In the genomic region with DNA sequence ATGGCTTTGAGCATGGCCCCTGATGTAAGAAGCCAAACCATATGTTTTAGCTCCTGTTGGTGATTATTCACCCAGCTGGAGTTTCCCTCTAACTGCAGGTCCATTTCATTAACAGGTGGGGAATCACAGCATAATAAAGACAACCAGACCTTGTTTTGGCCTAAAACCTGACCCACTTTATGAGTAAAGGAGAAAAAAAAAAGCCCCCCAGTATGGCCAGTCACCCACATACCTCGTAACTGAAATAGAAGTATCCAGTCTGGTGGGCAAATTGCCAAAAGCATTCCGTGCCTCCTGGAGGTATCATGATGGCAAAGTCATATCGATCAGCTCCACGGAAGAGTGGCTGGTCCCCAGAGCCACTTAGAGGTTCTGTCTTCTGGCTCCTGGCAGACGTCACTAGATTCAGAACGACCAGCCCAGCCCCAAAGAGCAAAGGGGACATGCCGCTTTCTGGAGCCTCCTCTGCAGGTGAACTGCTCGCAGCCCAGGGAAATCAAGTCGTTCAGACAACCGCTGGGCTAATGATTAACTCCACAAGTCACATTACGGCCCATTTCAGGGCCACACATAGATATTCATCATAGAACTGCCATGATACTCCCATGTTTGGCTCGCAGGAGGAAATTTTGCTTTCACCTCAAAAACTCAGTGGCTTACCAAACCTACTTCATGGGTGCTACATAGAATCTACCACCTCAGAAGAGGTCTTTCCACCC, we compare ENCODE assay signal across 1 cellular context.
A peak's percentile ranks its signal among the peaks of the same experiment; 100 is the strongest.
TF ChIP-seq lines count a peak whose summit lies in the region.

A gene (minus strand): TSS at position 478 of the 719 bp plus-strand sequence. CDS start 33 bp downstream, at position 445.

TF ChIP-seq in HepG2, 621 proteins besides CTCF, POLR2A, EP300 and RAD21 (continued from another document and continues in another):
- TF ChIP-seq, protein P1, sequence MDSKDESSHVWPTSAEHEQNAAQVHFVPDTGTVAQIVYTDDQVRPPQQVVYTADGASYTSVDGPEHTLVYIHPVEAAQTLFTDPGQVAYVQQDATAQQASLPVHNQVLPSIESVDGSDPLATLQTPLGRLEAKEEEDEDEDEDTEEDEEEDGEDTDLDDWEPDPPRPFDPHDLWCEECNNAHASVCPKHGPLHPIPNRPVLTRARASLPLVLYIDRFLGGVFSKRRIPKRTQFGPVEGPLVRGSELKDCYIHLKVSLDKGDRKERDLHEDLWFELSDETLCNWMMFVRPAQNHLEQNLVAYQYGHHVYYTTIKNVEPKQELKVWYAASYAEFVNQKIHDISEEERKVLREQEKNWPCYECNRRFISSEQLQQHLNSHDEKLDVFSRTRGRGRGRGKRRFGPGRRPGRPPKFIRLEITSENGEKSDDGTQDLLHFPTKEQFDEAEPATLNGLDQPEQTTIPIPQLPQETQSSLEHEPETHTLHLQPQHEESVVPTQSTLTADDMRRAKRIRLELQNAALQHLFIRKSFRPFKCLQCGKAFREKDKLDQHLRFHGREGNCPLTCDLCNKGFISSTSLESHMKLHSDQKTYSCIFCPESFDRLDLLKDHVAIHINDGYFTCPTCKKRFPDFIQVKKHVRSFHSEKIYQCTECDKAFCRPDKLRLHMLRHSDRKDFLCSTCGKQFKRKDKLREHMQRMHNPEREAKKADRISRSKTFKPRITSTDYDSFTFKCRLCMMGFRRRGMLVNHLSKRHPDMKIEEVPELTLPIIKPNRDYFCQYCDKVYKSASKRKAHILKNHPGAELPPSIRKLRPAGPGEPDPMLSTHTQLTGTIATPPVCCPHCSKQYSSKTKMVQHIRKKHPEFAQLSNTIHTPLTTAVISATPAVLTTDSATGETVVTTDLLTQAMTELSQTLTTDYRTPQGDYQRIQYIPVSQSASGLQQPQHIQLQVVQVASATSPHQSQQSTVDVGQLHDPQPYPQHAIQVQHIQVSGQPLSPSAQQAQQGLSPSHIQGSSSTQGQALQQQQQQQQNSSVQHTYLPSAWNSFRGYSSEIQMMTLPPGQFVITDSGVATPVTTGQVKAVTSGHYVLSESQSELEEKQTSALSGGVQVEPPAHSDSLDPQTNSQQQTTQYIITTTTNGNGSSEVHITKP (CRISPR knock-in tag; IDR thresholded peaks at IDR 0.05; ENCODE audit: low read depth), result no peak
- no peak for TF ChIP-seq HNRNPK (IDR thresholded peaks at IDR 0.05; ENCODE audit: low read depth, low read length, poor library complexity, severe bottlenecking)
- no peak for TF ChIP-seq ZNF530 (CRISPR knock-in tag; IDR thresholded peaks at IDR 0.05; ENCODE audit: low read depth)
- no peak for TF ChIP-seq AGO1 (IDR thresholded peaks at IDR 0.05; ENCODE audit: low read depth, low read length, poor library complexity, severe bottlenecking)
- TF ChIP-seq CCAR2 (optimal IDR thresholded peaks at IDR 0.05; ENCODE audit: low read depth, low read length), result no peak
- TF ChIP-seq, protein P2, sequence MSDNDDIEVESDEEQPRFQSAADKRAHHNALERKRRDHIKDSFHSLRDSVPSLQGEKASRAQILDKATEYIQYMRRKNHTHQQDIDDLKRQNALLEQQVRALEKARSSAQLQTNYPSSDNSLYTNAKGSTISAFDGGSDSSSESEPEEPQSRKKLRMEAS (IDR thresholded peaks at IDR 0.05), result no peak
- no peak for TF ChIP-seq RBM39 (IDR thresholded peaks at IDR 0.05; ENCODE audit: low read depth, low read length, poor library complexity, severe bottlenecking)
- TF ChIP-seq RBAK (CRISPR knock-in tag; IDR thresholded peaks at IDR 0.05), result no peak
- TF ChIP-seq, protein P3, sequence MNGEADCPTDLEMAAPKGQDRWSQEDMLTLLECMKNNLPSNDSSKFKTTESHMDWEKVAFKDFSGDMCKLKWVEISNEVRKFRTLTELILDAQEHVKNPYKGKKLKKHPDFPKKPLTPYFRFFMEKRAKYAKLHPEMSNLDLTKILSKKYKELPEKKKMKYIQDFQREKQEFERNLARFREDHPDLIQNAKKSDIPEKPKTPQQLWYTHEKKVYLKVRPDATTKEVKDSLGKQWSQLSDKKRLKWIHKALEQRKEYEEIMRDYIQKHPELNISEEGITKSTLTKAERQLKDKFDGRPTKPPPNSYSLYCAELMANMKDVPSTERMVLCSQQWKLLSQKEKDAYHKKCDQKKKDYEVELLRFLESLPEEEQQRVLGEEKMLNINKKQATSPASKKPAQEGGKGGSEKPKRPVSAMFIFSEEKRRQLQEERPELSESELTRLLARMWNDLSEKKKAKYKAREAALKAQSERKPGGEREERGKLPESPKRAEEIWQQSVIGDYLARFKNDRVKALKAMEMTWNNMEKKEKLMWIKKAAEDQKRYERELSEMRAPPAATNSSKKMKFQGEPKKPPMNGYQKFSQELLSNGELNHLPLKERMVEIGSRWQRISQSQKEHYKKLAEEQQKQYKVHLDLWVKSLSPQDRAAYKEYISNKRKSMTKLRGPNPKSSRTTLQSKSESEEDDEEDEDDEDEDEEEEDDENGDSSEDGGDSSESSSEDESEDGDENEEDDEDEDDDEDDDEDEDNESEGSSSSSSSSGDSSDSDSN (CRISPR knock-in tag; IDR thresholded peaks at IDR 0.05), result peak; percentile 33; the same call in 1 of the 2 replicates
- no peak for TF ChIP-seq KMT2A (CRISPR knock-in tag; IDR thresholded peaks at IDR 0.05)
- TF ChIP-seq TBX2 (CRISPR knock-in tag; IDR thresholded peaks at IDR 0.05; ENCODE audit: borderline replicate concordance), result no peak; the same call in 1 of the 2 replicates
- peak; percentile 53; the same call in 1 of the 2 replicates for TF ChIP-seq MED1 (CRISPR knock-in tag; IDR thresholded peaks at IDR 0.05)
- TF ChIP-seq, protein P4, sequence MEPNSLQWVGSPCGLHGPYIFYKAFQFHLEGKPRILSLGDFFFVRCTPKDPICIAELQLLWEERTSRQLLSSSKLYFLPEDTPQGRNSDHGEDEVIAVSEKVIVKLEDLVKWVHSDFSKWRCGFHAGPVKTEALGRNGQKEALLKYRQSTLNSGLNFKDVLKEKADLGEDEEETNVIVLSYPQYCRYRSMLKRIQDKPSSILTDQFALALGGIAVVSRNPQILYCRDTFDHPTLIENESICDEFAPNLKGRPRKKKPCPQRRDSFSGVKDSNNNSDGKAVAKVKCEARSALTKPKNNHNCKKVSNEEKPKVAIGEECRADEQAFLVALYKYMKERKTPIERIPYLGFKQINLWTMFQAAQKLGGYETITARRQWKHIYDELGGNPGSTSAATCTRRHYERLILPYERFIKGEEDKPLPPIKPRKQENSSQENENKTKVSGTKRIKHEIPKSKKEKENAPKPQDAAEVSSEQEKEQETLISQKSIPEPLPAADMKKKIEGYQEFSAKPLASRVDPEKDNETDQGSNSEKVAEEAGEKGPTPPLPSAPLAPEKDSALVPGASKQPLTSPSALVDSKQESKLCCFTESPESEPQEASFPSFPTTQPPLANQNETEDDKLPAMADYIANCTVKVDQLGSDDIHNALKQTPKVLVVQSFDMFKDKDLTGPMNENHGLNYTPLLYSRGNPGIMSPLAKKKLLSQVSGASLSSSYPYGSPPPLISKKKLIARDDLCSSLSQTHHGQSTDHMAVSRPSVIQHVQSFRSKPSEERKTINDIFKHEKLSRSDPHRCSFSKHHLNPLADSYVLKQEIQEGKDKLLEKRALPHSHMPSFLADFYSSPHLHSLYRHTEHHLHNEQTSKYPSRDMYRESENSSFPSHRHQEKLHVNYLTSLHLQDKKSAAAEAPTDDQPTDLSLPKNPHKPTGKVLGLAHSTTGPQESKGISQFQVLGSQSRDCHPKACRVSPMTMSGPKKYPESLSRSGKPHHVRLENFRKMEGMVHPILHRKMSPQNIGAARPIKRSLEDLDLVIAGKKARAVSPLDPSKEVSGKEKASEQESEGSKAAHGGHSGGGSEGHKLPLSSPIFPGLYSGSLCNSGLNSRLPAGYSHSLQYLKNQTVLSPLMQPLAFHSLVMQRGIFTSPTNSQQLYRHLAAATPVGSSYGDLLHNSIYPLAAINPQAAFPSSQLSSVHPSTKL (CRISPR knock-in tag; IDR thresholded peaks at IDR 0.05), result peak; percentile 52; the same call in 1 of the 2 replicates
- peak; percentile 56 for TF ChIP-seq HOXA3 (CRISPR knock-in tag; IDR thresholded peaks at IDR 0.05)
- no peak for TF ChIP-seq PAF1 (CRISPR knock-in tag; IDR thresholded peaks at IDR 0.05)
- TF ChIP-seq, protein P5, sequence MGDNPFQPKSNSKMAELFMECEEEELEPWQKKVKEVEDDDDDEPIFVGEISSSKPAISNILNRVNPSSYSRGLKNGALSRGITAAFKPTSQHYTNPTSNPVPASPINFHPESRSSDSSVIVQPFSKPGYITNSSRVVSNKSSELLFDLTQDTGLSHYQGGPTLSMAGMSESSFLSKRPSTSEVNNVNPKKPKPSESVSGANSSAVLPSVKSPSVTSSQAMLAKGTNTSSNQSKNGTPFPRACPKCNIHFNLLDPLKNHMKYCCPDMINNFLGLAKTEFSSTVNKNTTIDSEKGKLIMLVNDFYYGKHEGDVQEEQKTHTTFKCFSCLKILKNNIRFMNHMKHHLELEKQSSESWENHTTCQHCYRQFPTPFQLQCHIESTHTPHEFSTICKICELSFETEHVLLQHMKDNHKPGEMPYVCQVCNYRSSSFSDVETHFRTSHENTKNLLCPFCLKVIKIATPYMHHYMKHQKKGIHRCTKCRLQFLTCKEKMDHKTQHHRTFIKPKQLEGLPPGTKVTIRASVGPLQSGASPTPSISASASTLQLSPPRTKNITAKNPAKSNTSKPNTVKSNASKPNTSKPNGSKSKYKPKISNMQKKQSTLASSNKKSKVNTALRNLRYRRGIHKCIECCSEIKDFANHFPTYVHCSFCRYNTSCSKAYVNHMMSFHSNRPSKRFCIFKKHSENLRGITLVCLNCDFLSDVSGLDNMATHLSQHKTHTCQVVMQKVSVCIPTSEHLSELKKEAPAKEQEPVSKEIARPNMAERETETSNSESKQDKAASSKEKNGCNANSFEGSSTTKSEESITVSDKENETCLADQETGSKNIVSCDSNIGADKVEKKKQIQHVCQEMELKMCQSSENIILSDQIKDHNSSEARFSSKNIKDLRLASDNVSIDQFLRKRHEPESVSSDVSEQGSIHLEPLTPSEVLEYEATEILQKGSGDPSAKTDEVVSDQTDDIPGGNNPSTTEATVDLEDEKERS (CRISPR knock-in tag; IDR thresholded peaks at IDR 0.05), result no peak
- TF ChIP-seq, protein P6, sequence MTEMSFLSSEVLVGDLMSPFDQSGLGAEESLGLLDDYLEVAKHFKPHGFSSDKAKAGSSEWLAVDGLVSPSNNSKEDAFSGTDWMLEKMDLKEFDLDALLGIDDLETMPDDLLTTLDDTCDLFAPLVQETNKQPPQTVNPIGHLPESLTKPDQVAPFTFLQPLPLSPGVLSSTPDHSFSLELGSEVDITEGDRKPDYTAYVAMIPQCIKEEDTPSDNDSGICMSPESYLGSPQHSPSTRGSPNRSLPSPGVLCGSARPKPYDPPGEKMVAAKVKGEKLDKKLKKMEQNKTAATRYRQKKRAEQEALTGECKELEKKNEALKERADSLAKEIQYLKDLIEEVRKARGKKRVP (CRISPR knock-in tag; IDR thresholded peaks at IDR 0.05), result no peak; a peak in 1 of 4 replicates
- TF ChIP-seq ATAD3A (CRISPR knock-in tag; IDR thresholded peaks at IDR 0.05), result no peak
- TF ChIP-seq ZNF44 (CRISPR knock-in tag; IDR thresholded peaks at IDR 0.05), result no peak
- TF ChIP-seq ZNF205 (CRISPR knock-in tag; IDR thresholded peaks at IDR 0.05), result no peak
- TF ChIP-seq, protein P7, sequence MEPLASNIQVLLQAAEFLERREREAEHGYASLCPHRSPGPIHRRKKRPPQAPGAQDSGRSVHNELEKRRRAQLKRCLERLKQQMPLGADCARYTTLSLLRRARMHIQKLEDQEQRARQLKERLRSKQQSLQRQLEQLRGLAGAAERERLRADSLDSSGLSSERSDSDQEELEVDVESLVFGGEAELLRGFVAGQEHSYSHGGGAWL (CRISPR knock-in tag; IDR thresholded peaks at IDR 0.05), result no peak
- TF ChIP-seq ARNTL (CRISPR knock-in tag; IDR thresholded peaks at IDR 0.05), result no peak
- 0 out of 2 replicates have a peak, but pooled peaks have one; percentile 58 for TF ChIP-seq GZF1 (CRISPR knock-in tag; IDR thresholded peaks at IDR 0.05)
- TF ChIP-seq MZF1 (CRISPR knock-in tag; IDR thresholded peaks at IDR 0.05; ENCODE audit: borderline replicate concordance), result no peak
- TF ChIP-seq ZFP1 (CRISPR knock-in tag; IDR thresholded peaks at IDR 0.05), result no peak
- peak; percentile 54; the same call in 1 of the 2 replicates for TF ChIP-seq ZNF614 (CRISPR knock-in tag; IDR thresholded peaks at IDR 0.05; ENCODE audit: borderline replicate concordance)
- peak; percentile 33; the same call in 1 of the 3 replicates for TF ChIP-seq MXI1 (IDR thresholded peaks at IDR 0.05; ENCODE audit: borderline replicate concordance, low read depth, low read length)
- no peak for TF ChIP-seq ZBTB8A (CRISPR knock-in tag; IDR thresholded peaks at IDR 0.05; ENCODE audit: borderline replicate concordance, low read depth)
- TF ChIP-seq ZSCAN9 (CRISPR knock-in tag; IDR thresholded peaks at IDR 0.05; ENCODE audit: borderline replicate concordance), result peak; percentile 62; the same call in 1 of the 2 replicates
- no peak for TF ChIP-seq ZNF674 (CRISPR knock-in tag; IDR thresholded peaks at IDR 0.05; ENCODE audit: low read depth)
- TF ChIP-seq SSRP1 (CRISPR knock-in tag; IDR thresholded peaks at IDR 0.05), result no peak
- TF ChIP-seq, protein P8, sequence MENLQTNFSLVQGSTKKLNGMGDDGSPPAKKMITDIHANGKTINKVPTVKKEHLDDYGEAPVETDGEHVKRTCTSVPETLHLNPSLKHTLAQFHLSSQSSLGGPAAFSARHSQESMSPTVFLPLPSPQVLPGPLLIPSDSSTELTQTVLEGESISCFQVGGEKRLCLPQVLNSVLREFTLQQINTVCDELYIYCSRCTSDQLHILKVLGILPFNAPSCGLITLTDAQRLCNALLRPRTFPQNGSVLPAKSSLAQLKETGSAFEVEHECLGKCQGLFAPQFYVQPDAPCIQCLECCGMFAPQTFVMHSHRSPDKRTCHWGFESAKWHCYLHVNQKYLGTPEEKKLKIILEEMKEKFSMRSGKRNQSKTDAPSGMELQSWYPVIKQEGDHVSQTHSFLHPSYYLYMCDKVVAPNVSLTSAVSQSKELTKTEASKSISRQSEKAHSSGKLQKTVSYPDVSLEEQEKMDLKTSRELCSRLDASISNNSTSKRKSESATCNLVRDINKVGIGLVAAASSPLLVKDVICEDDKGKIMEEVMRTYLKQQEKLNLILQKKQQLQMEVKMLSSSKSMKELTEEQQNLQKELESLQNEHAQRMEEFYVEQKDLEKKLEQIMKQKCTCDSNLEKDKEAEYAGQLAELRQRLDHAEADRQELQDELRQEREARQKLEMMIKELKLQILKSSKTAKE (CRISPR knock-in tag; IDR thresholded peaks at IDR 0.05; ENCODE audit: borderline replicate concordance), result no peak
- peak; percentile 30; the same call in 1 of the 2 replicates for TF ChIP-seq ZNF746 (CRISPR knock-in tag; IDR thresholded peaks at IDR 0.05)
- TF ChIP-seq SALL1 (CRISPR knock-in tag; IDR thresholded peaks at IDR 0.05), result peak; percentile 63; the same call in 1 of the 2 replicates
- TF ChIP-seq, protein P9, sequence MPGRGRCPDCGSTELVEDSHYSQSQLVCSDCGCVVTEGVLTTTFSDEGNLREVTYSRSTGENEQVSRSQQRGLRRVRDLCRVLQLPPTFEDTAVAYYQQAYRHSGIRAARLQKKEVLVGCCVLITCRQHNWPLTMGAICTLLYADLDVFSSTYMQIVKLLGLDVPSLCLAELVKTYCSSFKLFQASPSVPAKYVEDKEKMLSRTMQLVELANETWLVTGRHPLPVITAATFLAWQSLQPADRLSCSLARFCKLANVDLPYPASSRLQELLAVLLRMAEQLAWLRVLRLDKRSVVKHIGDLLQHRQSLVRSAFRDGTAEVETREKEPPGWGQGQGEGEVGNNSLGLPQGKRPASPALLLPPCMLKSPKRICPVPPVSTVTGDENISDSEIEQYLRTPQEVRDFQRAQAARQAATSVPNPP (CRISPR knock-in tag; IDR thresholded peaks at IDR 0.05), result no peak
- no peak for TF ChIP-seq ZNF136 (CRISPR knock-in tag; IDR thresholded peaks at IDR 0.05; ENCODE audit: low read depth)
- TF ChIP-seq ZNF841 (CRISPR knock-in tag; IDR thresholded peaks at IDR 0.05; ENCODE audit: borderline replicate concordance), result no peak
- TF ChIP-seq CHD4 (IDR thresholded peaks at IDR 0.05; ENCODE audit: borderline replicate concordance, low read length), result no peak
- TF ChIP-seq BORCS8-MEF2B (CRISPR knock-in tag; IDR thresholded peaks at IDR 0.05), result peak; percentile 80; the same call in 1 of the 2 replicates
- TF ChIP-seq ZNF329 (CRISPR knock-in tag; IDR thresholded peaks at IDR 0.05; ENCODE audit: low read depth), result no peak
- no peak for TF ChIP-seq THYN1 (CRISPR knock-in tag; IDR thresholded peaks at IDR 0.05; ENCODE audit: borderline replicate concordance, low read depth)
- no peak for TF ChIP-seq ZBTB21 (CRISPR knock-in tag; IDR thresholded peaks at IDR 0.05)
